In the genomic region with DNA sequence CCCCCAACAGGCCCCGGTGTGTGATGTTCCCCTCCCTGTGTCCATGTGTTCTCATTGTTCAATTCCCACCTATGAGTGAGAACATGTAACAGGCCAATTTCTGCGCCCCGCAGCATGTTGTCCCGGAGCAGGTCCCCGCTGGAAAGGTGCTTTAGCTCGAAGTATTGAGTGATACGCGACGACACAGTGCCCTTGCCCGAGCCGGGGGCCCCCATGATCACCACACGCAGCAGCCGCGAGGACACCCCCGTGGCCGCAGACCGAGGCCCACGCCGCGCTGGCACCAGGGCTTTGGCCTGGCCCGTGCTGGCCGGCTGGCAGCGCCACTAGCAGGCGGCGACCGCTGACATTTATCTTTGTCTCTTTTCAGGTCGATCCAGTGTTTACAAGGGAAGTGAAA, we compare ENCODE assay signal across 24 cellular contexts.
A peak's percentile ranks its signal among the peaks of the same experiment; 100 is the strongest.
DNase-seq lines count a peak whose midpoint lies in the region; ATAC-seq and TF ChIP-seq lines count a peak whose summit lies in the region.
"Had no signal": no experiment of that assay in that cellular context is flagged by ENCODE, and none has a peak within 500 bp of the region (broad histone marks: within the 10 kb centered on the region; RNA-seq: fewer than 3 reads in every experiment).

No MANE protein-coding gene starts in this region.

- no peaks in the 10 kb centered on the region for H3K9me3 Mint-ChIP-seq in endodermal cell
- H3K9me3 Mint-ChIP-seq: CD8-positive, alpha-beta memory T cell had no signal

- H3K18ac ChIP-seq in neuronal stem cell (ENCODE audit: low read length) = peak overlapping the region; percentile 41

- intact Hi-C loops in sigmoid colon (cut with DNase I) = no loop called here

- TF ChIP-seq CTCF in endodermal cell (conservative IDR thresholded peaks at IDR 0.05) (no peak), sigmoid colon (IDR thresholded peaks at IDR 0.05) (no peak)

- WGBS in endodermal cell (ENCODE audit: insufficient coverage in 1 of 2, insufficient read length in 1 of 2), 2 experiments = 93 to 97% methylated on average over 3 to 27 of the region's 27 CpGs
- no CpG with 5 or more reads among the region's 27 CpGs for WGBS in neuronal stem cell (ENCODE audit: extremely low coverage in 2 of 2, insufficient read length in 2 of 2, insufficient replicate concordance in 1 of 2), 2 donors
- 94 to 95% methylated on average over 27 of the region's 27 CpGs for WGBS in sigmoid colon, 2 donors

- H3K14ac ChIP-seq in neuronal stem cell (ENCODE audit: low read length) = no peak overlapping the region

- H2BK15ac ChIP-seq in neuronal stem cell (ENCODE audit: low read length) = no peak overlapping the region

- peak overlapping the region; percentile 28 for H4K91ac ChIP-seq in neuronal stem cell (ENCODE audit: low read depth, low read length, poor library complexity)

- DNase-seq in endodermal cell = peak; percentile 41
- DNase-seq in neuronal stem cell (ENCODE audit: low spot score) = no peak
- DNase-seq in sigmoid colon = peak; percentile 40
- DNase-seq in Ammon's horn (ENCODE audit: low spot score) = no peak
- no peak for DNase-seq in H4 (ENCODE audit: low spot score)
- DNase-seq: AML-193; BE2C; C1 segment of cervical spinal cord; CD4-positive, alpha-beta memory T cell; CD4-positive, CD25-positive, alpha-beta regulatory T cell; CD8-positive, alpha-beta memory T cell; COR-L47; DMS 273 treated with DMSO at 0.1 percent for 48 hours; DMS153; DMS53; DMS79; DND-41; EL; GDM1 had no signal

- H2BK120ac ChIP-seq in neuronal stem cell (ENCODE audit: low read depth, low read length) = no peak overlapping the region

- no peak overlapping the region for H3K4me2 ChIP-seq in neuronal stem cell (ENCODE audit: insufficient read depth, low read length, poor library complexity, severe bottlenecking)
- H3K4me2 ChIP-seq: A549, BLaER1 had no signal

- no peak overlapping the region for H3K27ac ChIP-seq in endodermal cell (ENCODE audit: low read depth, low read length)
- no peak overlapping the region for H3K27ac ChIP-seq in neuronal stem cell (replicated peaks; ENCODE audit: low read length)
- H3K27ac ChIP-seq in sigmoid colon = no peak overlapping the region
- H3K27ac ChIP-seq: 22Rv1, A549, BLaER1 had no signal

- H3K4me1 ChIP-seq in endodermal cell (ENCODE audit: control insufficient read depth, insufficient read depth, low read length) (peaks cover 9% of the 10 kb centered on the region), neuronal stem cell (ENCODE audit: control insufficient read depth in 2 of 2, insufficient read depth in 1 of 2, low read depth in 1 of 2, low read length in 2 of 2) (peaks cover 0 to 2% of the 10 kb centered on the region in 2 donors), sigmoid colon (no peaks in the 10 kb centered on the region)
- H3K4me1 ChIP-seq: A549, BE2C had no signal

- no peaks in the 10 kb centered on the region for H3K79me1 ChIP-seq in neuronal stem cell (ENCODE audit: low read depth, low read length)

- H3K27ac Mint-ChIP-seq in endodermal cell = no peak overlapping the region
- H3K27ac Mint-ChIP-seq: CD14-positive monocyte; CD4-positive, alpha-beta memory T cell; CD4-positive, CD25-positive, alpha-beta regulatory T cell; CD8-positive, alpha-beta memory T cell had no signal

- TF ChIP-seq EP300 in sigmoid colon (IDR thresholded peaks at IDR 0.05) = no peak

- H2AK5ac ChIP-seq in neuronal stem cell (ENCODE audit: low read depth, low read length) = no peak overlapping the region

- no peak for ATAC-seq in GM19035 (IDR thresholded peaks at IDR 0.05; ENCODE audit: unreplicated experiment)
- ATAC-seq: A549 had no signal

- H3K27me3 ChIP-seq in endodermal cell (ENCODE audit: control insufficient read depth, insufficient read depth, low read length, poor library complexity, severe bottlenecking) (no peaks in the 10 kb centered on the region), neuronal stem cell (ENCODE audit: control insufficient read depth in 3 of 3, insufficient read depth in 3 of 3, low read depth in 1 of 3, low read length in 3 of 3) (no peaks in the 10 kb centered on the region), sigmoid colon (no peaks in the 10 kb centered on the region)
- H3K27me3 ChIP-seq: BE2C, BLaER1 had no signal

- peaks cover 23% of the 10 kb centered on the region for H3K36me3 Mint-ChIP-seq in endodermal cell (ENCODE audit: low read depth)
- H3K36me3 Mint-ChIP-seq: CD4-positive, alpha-beta memory T cell; CD4-positive, CD25-positive, alpha-beta regulatory T cell; CD8-positive, alpha-beta memory T cell had no signal

- H3K36me3 ChIP-seq in endodermal cell (ENCODE audit: control insufficient read depth, insufficient read depth, low read length) (peaks cover 18% of the 10 kb centered on the region), neuronal stem cell (replicated peaks in 1 of 2; ENCODE audit: control insufficient read depth in 2 of 2, insufficient read depth in 2 of 2, low read length in 2 of 2) (no peaks in the 10 kb centered on the region), sigmoid colon (no peaks in the 10 kb centered on the region)
- H3K36me3 ChIP-seq: BE2C had no signal

- no peak overlapping the region for H4K8ac ChIP-seq in neuronal stem cell (ENCODE audit: low read depth, low read length)

- H3K9me3 ChIP-seq in endodermal cell (ENCODE audit: control insufficient read depth, low read length) (no peaks in the 10 kb centered on the region), neuronal stem cell (replicated peaks in 1 of 2; ENCODE audit: control insufficient read depth in 2 of 2, insufficient read depth in 1 of 2, low read depth in 1 of 2, low read length in 2 of 2) (no peaks in the 10 kb centered on the region), sigmoid colon (no peaks in the 10 kb centered on the region)
- H3K9me3 ChIP-seq: A549, BE2C, BLaER1 had no signal

- H3K4ac ChIP-seq in neuronal stem cell (ENCODE audit: low read length) = no peak overlapping the region

- no peak overlapping the region for H2AFZ ChIP-seq in neuronal stem cell (ENCODE audit: low read length)

- H3K4me3 Mint-ChIP-seq in endodermal cell = no peak overlapping the region
- H3K4me3 Mint-ChIP-seq: CD14-positive monocyte; CD4-positive, alpha-beta memory T cell; CD4-positive, CD25-positive, alpha-beta regulatory T cell; CD8-positive, alpha-beta memory T cell had no signal

- TF ChIP-seq POLR2A in sigmoid colon (IDR thresholded peaks at IDR 0.05) = no peak

- H3K4me3 ChIP-seq in endodermal cell (ENCODE audit: low read length) (no peak overlapping the region), neuronal stem cell (ENCODE audit: low read length in 2 of 2) (no peak overlapping the region), sigmoid colon (no peak overlapping the region)
- H3K4me3 ChIP-seq: A549, BLaER1 had no signal

- H3K4me1 Mint-ChIP-seq in endodermal cell = peaks cover 15% of the 10 kb centered on the region
- H3K4me1 Mint-ChIP-seq: CD4-positive, alpha-beta memory T cell; CD4-positive, CD25-positive, alpha-beta regulatory T cell; CD8-positive, alpha-beta memory T cell had no signal

- H3K23ac ChIP-seq in neuronal stem cell (ENCODE audit: low read depth, low read length, poor library complexity) = no peak overlapping the region

- H2BK5ac ChIP-seq in neuronal stem cell (ENCODE audit: low read length) = no peak overlapping the region

- H3K27me3 Mint-ChIP-seq in endodermal cell (ENCODE audit: insufficient read depth) = no peaks in the 10 kb centered on the region
- H3K27me3 Mint-ChIP-seq: CD4-positive, alpha-beta memory T cell; CD4-positive, CD25-positive, alpha-beta regulatory T cell had no signal

- H3K9ac ChIP-seq in endodermal cell (ENCODE audit: extremely low read depth, low read length, poor library complexity, severe bottlenecking) = no peak overlapping the region
- no peak overlapping the region for H3K9ac ChIP-seq in neuronal stem cell (ENCODE audit: low read depth, low read length, poor library complexity)
- H3K9ac ChIP-seq: BLaER1 had no signal

- no peak overlapping the region for H2BK12ac ChIP-seq in neuronal stem cell (ENCODE audit: low read length)

Comparison
In these comparisons a context has a peak if more than half of its experiments do, and no peak if none do; other contexts are left out.
1. DNase-seq: peak in endodermal cell (single experiment) and sigmoid colon (single experiment); none in neuronal stem cell (single experiment), Ammon's horn (single experiment) and H4 (single experiment).